ENCODE assay signal across 1 cellular context in genomic region chr1:8409666-8410065, GRCh38.
TF ChIP-seq lines count a peak whose summit lies in the region.

No MANE protein-coding gene starts in this region.

TF ChIP-seq in SK-N-SH treated with all-trans-retinoic acid at 6 μM for 48 hours, 23 proteins besides CTCF, POLR2A, EP300 and RAD21 (continued from another document):
- TF ChIP-seq, protein P1, sequence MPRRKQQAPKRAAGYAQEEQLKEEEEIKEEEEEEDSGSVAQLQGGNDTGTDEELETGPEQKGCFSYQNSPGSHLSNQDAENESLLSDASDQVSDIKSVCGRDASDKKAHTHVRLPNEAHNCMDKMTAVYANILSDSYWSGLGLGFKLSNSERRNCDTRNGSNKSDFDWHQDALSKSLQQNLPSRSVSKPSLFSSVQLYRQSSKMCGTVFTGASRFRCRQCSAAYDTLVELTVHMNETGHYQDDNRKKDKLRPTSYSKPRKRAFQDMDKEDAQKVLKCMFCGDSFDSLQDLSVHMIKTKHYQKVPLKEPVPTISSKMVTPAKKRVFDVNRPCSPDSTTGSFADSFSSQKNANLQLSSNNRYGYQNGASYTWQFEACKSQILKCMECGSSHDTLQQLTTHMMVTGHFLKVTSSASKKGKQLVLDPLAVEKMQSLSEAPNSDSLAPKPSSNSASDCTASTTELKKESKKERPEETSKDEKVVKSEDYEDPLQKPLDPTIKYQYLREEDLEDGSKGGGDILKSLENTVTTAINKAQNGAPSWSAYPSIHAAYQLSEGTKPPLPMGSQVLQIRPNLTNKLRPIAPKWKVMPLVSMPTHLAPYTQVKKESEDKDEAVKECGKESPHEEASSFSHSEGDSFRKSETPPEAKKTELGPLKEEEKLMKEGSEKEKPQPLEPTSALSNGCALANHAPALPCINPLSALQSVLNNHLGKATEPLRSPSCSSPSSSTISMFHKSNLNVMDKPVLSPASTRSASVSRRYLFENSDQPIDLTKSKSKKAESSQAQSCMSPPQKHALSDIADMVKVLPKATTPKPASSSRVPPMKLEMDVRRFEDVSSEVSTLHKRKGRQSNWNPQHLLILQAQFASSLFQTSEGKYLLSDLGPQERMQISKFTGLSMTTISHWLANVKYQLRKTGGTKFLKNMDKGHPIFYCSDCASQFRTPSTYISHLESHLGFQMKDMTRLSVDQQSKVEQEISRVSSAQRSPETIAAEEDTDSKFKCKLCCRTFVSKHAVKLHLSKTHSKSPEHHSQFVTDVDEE (CRISPR knock-in tag; IDR thresholded peaks at IDR 0.05): no peak
- no peak for TF ChIP-seq POU6F1 (CRISPR knock-in tag; IDR thresholded peaks at IDR 0.05; ENCODE audit: borderline replicate concordance, low read depth)
- no peak for TF ChIP-seq ARNTL (CRISPR knock-in tag; IDR thresholded peaks at IDR 0.05; ENCODE audit: borderline replicate concordance, low read depth)
- TF ChIP-seq TOX (CRISPR knock-in tag; IDR thresholded peaks at IDR 0.05; ENCODE audit: borderline replicate concordance): no peak
- no peak for TF ChIP-seq ZFP30 (CRISPR knock-in tag; IDR thresholded peaks at IDR 0.05)
- TF ChIP-seq PPARA (CRISPR knock-in tag; IDR thresholded peaks at IDR 0.05; ENCODE audit: borderline replicate concordance): no peak
